Comparison of ENCODE assay signal across 13 cellular contexts in genomic region chr22:36081023-36081431, GRCh38. TPM values are rescaled to one million over a fixed set of nuclear protein-coding genes. Genes with fewer than 3 reads are reported as not detected.
DNase-seq lines count a peak whose midpoint lies in the region; ATAC-seq, FAIRE-seq and TF ChIP-seq lines count a peak whose summit lies in the region.
"Had no signal": no experiment of that assay in that cellular context is flagged by ENCODE, and none has a peak within 500 bp of the region (broad histone marks: within the 10 kb centered on the region; RNA-seq: fewer than 3 reads in every experiment).

No MANE protein-coding gene starts in this region.

- H3K27ac ChIP-seq in K562 (ENCODE audit: extremely low read depth, low read depth, low read length), result no peak overlapping the region
- no peak overlapping the region for H3K27ac ChIP-seq in aorta (ENCODE audit: low read depth in 1 of 2, low read length in 2 of 2)
- no peak overlapping the region for H3K27ac ChIP-seq in spleen
- H3K27ac ChIP-seq: 22Rv1 had no signal

- TF ChIP-seq CTCF in K562 (IDR thresholded peaks at IDR 0.05 in 2 of 3, conservative IDR thresholded peaks at IDR 0.05 in 1 of 3; ENCODE audit: insufficient read depth in 2 of 3, low read depth in 1 of 3, low read length in 3 of 3) (no peak), kidney epithelial cell (IDR thresholded peaks at IDR 0.05; ENCODE audit: insufficient read depth, low read length, poor library complexity, severe bottlenecking) (no peak), spleen (IDR thresholded peaks at IDR 0.05 in 8 of 11, conservative IDR thresholded peaks at IDR 0.05 in 3 of 11) (no peak)

- WGBS in K562 (ENCODE audit: insufficient coverage, low coverage, missing lambda C conversion rate), result 64% methylated on average over 5 of the region's 6 CpGs
- WGBS in aorta, 2 donors, result 86 to 87% methylated on average over 6 of the region's 6 CpGs
- WGBS in spleen, 5 donors, result 89 to 97% (median 95%) methylated on average over 6 of the region's 6 CpGs

- H3K27me3 ChIP-seq in K562 (ENCODE audit: control insufficient read depth in 2 of 2, insufficient read depth in 2 of 2, low read length in 2 of 2) (no peaks in the 10 kb centered on the region), kidney epithelial cell (ENCODE audit: control insufficient read depth, insufficient read depth, low read length) (no peaks in the 10 kb centered on the region), aorta (ENCODE audit: control insufficient read depth in 1 of 2, insufficient read depth in 2 of 2, low read length in 1 of 2) (no peaks in the 10 kb centered on the region), spleen (replicated peaks in 1 of 7) (no peaks in the 10 kb centered on the region)

- FAIRE-seq in K562 (lab: Jason Lieb, UNC), result no peak

- 0 out of 2 replicates have a peak, but pooled peaks have one; percentile 5 for TF ChIP-seq EP300 in K562 (IDR thresholded peaks at IDR 0.05; ENCODE audit: low read length)

- H3K9me3 ChIP-seq in K562 (replicated peaks; ENCODE audit: control insufficient read depth, insufficient read depth, low read depth, low read length) (no peaks in the 10 kb centered on the region), aorta (ENCODE audit: control insufficient read depth, low read length) (no peaks in the 10 kb centered on the region), spleen (no peaks in the 10 kb centered on the region)

- no peak for TF ChIP-seq RAD21 in K562 (CRISPR knock-in tag; conservative IDR thresholded peaks at IDR 0.05 in 1 of 2, IDR thresholded peaks at IDR 0.05 in 1 of 2)

- peak; percentile 41 for DNase-seq in activated effector memory CD4-positive, alpha-beta T cell treated with anti-CD3 and anti-CD28 coated beads, Interleukin-2, amount 50 U/mL, for 16 hours
- no peak for DNase-seq in activated effector memory CD4-positive, alpha-beta T cell treated with Interleukin-2 at 50 U/mL for 16 hours
- DNase-seq in K562 (ENCODE audit: extremely low read depth in 1 of 4, low spot score in 3 of 4), result peak in 1 of 4 experiments; percentile 11
- peak; percentile 78 for DNase-seq in kidney epithelial cell (ENCODE audit: low read depth)
- peak in 1 of 2 donors; percentile 58 for DNase-seq in aorta
- DNase-seq in NCI-H510A (lab: John Stamatoyannopoulos, UW), result no peak
- DNase-seq in activated CD4-positive, CD25-positive, alpha-beta regulatory T cell (lab: John Stamatoyannopoulos, UW), result no peak
- no peak for DNase-seq in spleen
- DNase-seq: activated CD4-positive, alpha-beta memory T cell treated with anti-CD3 and anti-CD28 coated beads, Interleukin-2, amount 10 ng/mL, durations not matched to agents 7 days and 5 days; effector memory CD4-positive, alpha-beta T cell; naive B cell; NCI-H1694 treated with DMSO at 0.1 percent for 48 hours had no signal

- H2AFZ ChIP-seq in K562 (ENCODE audit: low read depth, low read length), result peak overlapping the region; percentile 59; the same call in 1 of the 2 replicates

- POLR2A ChIA-PET in K562 (lab: Yijun Ruan, JAX), result no interaction called here

- CTCF ChIA-PET in K562 (lab: Yijun Ruan, JAX; ENCODE audit: low intra/inter-chr PET ratio), result no interaction called here

- intact Hi-C loops in K562 (cut with micrococcal nuclease), result no loop called here
- intact Hi-C loops in aorta (cut with DNase I), result no loop called here
- intact Hi-C loops in spleen (cut with DNase I; ENCODE audit: low total_unique reads), result no loop called here

- no peaks in the 10 kb centered on the region for H3K9me1 ChIP-seq in K562 (ENCODE audit: control insufficient read depth, insufficient read depth, low read length)

- BruUV-seq in K562 (replicated peaks; lab: Mats Ljungman, UMichigan), result no TSS peak

- H4K20me1 ChIP-seq in K562 (replicated peaks; ENCODE audit: control insufficient read depth, insufficient read depth, low read length), result no peaks in the 10 kb centered on the region

- H3K79me2 ChIP-seq in K562 (ENCODE audit: control insufficient read depth, insufficient read depth, low read length), result no peaks in the 10 kb centered on the region

- H3K4me1 ChIP-seq in K562 (replicated peaks in 1 of 2; ENCODE audit: control insufficient read depth in 2 of 2, insufficient read depth in 2 of 2, low read length in 2 of 2), result peaks cover 0 to 3% of the 10 kb centered on the region in 2 experiments; a peak in 3 of 5 replicates
- H3K4me1 ChIP-seq in aorta (ENCODE audit: control insufficient read depth in 1 of 2, insufficient read depth in 2 of 2, low read length in 2 of 2), result no peaks in the 10 kb centered on the region
- H3K4me1 ChIP-seq in spleen, result no peaks in the 10 kb centered on the region

- no peak overlapping the region for H3K9ac ChIP-seq in K562 (ENCODE audit: insufficient read depth in 1 of 2, low read depth in 2 of 2, low read length in 2 of 2)

- H3K36me3 ChIP-seq in K562 (ENCODE audit: control insufficient read depth, insufficient read depth, low read length), result no peaks in the 10 kb centered on the region
- no peaks in the 10 kb centered on the region for H3K36me3 ChIP-seq in kidney epithelial cell (ENCODE audit: control insufficient read depth, insufficient read depth, low read length)
- no peaks in the 10 kb centered on the region for H3K36me3 ChIP-seq in aorta (ENCODE audit: control insufficient read depth in 1 of 2, insufficient read depth in 2 of 2, low read length in 1 of 2)
- no peaks in the 10 kb centered on the region for H3K36me3 ChIP-seq in spleen

- no peak overlapping the region for H3K4me2 ChIP-seq in K562 (ENCODE audit: insufficient read depth, low read length)

- ATAC-seq in K562 (peak; percentile 70), aorta (ENCODE audit: low FRiP score) (peak; percentile 50)

- in situ Hi-C loops in K562 (cut with MboI), result no loop called here

- H3K4me3 ChIP-seq in K562 (no peak overlapping the region), kidney epithelial cell (ENCODE audit: low read depth, low read length) (no peak overlapping the region), aorta (ENCODE audit: low read length in 2 of 2) (no peak overlapping the region), spleen (no peak overlapping the region)

- TF ChIP-seq POLR2A in K562 (conservative IDR thresholded peaks at IDR 0.05), result no peak
- no peak for TF ChIP-seq POLR2A in spleen (IDR thresholded peaks at IDR 0.05)

TF ChIP-seq in K562, 482 proteins besides CTCF, POLR2A, EP300 and RAD21 (continues in another document):
- TF ChIP-seq ZNF224 (CRISPR knock-in tag; IDR thresholded peaks at IDR 0.05) (no peak), TCF3 (CRISPR knock-in tag; IDR thresholded peaks at IDR 0.05) (no peak), TAF15 (IDR thresholded peaks at IDR 0.05; ENCODE audit: low read depth, low read length) (no peak), SAP30 (IDR thresholded peaks at IDR 0.05; ENCODE audit: borderline replicate concordance, insufficient read depth, low read depth, low read length, poor library complexity, severe bottlenecking) (no peak), XRCC5 (IDR thresholded peaks at IDR 0.05; ENCODE audit: low read depth, low read length) (no peak), CBX3 (IDR thresholded peaks at IDR 0.05; ENCODE audit: borderline replicate concordance in 1 of 2, low read length in 2 of 2) (no peak), NCOA4 (IDR thresholded peaks at IDR 0.05; ENCODE audit: partially characterized antibody) (no peak), ZNF311 (CRISPR knock-in tag; IDR thresholded peaks at IDR 0.05) (no peak), NFIC (IDR thresholded peaks at IDR 0.05) (no peak), MEIS2 (IDR thresholded peaks at IDR 0.05; ENCODE audit: partially characterized antibody) (peak; percentile 71), ATF3 (IDR thresholded peaks at IDR 0.05) (peak; percentile 33; the same call in 1 of the 2 replicates), ATF3 (CRISPR knock-in tag; conservative IDR thresholded peaks at IDR 0.05) (no peak)

RNA-seq across cellular contexts. Expression of gene RBFOX2, which starts 52.4 kb away (rescaled TPM):
- total RNA-seq in K562 (2011; cell fraction: chromatin; rRNA removed; ENCODE audit: low replicate concordance), result 27.6 and 35.3 TPM in 2 replicates
- 13.7 and 15.8 TPM in 2 replicates for total RNA-seq in K562 (2011; cell fraction: nucleolus; rRNA removed)
- total RNA-seq in K562 (2011; cell fraction: nucleoplasm; rRNA removed), result 26.1 and 42.0 TPM in 2 replicates
- 17.5 and 19.1 TPM in 2 replicates for total RNA-seq in K562 (2014; rRNA removed)
- 13.4 and 14.3 TPM in 2 replicates for total RNA-seq in K562 (2014; rRNA removed; fragmentation: Illumina TruSeq; extraction: Trizol)
- total RNA-seq in K562 (2015; rRNA removed; fragmentation: Illumina TruSeq; extraction: Trizol), result 13.6 and 13.9 TPM in 2 replicates
- total RNA-seq in K562 (2021), result 19.5 and 20.8 TPM in 2 replicates
- polyA plus RNA-seq in K562 (2011; rRNA removed), result 24.8 and 26.2 TPM in 2 replicates
- polyA plus RNA-seq in K562 (2011; cell fraction: cytosol; rRNA removed), result 28.2 and 34.2 TPM in 2 replicates
- 38.7 and 42.9 TPM in 2 replicates for polyA plus RNA-seq in K562 (2011; cell fraction: nucleus; rRNA removed)
- 15.4 and 16.5 TPM in 2 replicates for polyA plus RNA-seq in K562 (2012)
- polyA plus RNA-seq in K562 (2014; fragmentation: Illumina TruSeq; extraction: Trizol), result 18.3 and 19.9 TPM in 2 replicates
- 1 to 10 TPM; 5.8 to 8.0 TPM for polyA plus RNA-seq in K562 (2014; fragmentation: Nextera tagmentation; extraction: Ambion mirVana)
- 13.9 and 14.2 TPM in 2 replicates for polyA plus RNA-seq in K562 (2014; rRNA removed)
- 41.5 and 46.9 TPM in 2 replicates for polyA minus RNA-seq in K562 (2011; rRNA and poly(A)+ RNA removed)
- 8.9 and 17.0 TPM in 2 replicates for polyA minus RNA-seq in K562 (2011; cell fraction: cytosol; rRNA and poly(A)+ RNA removed)
- 24.9 and 34.4 TPM in 2 replicates for polyA minus RNA-seq in K562 (2011; cell fraction: nucleus; rRNA and poly(A)+ RNA removed)
- 75.1 and 91.2 TPM in 2 replicates for total RNA-seq in kidney epithelial cell
- 100 to 1,000 TPM; 117 to 152 TPM for total RNA-seq in aorta
- polyA plus RNA-seq in aorta, result 10 to 100 TPM; 29.9 to 42.5 TPM
- 10 to 100 TPM; 23.2 to 39.6 (median 34.7) TPM for total RNA-seq in spleen
- 1 to 10 TPM; 2.6 to 8.9 (median 2.7) TPM for polyA plus RNA-seq in spleen

Comparison
In these comparisons a context has a peak if more than half of its experiments do, and no peak if none do; other contexts are left out.
1. DNase-seq: peak in activated effector memory CD4-positive, alpha-beta T cell treated with anti-CD3 and anti-CD28 coated beads, Interleukin-2, amount 50 U/mL, for 16 hours (single experiment) and kidney epithelial cell (single experiment); none in activated effector memory CD4-positive, alpha-beta T cell treated with Interleukin-2 at 50 U/mL for 16 hours (single experiment), NCI-H510A (single experiment), activated CD4-positive, CD25-positive, alpha-beta regulatory T cell (0 of 4) and spleen (single experiment).